In genomic region chr16:50598936-50599361, GRCh38 we compare ENCODE assay signal across 1 cellular context.
TF ChIP-seq lines count a peak whose summit lies in the region.

No MANE protein-coding gene starts in this region.

TF ChIP-seq in HepG2, 621 proteins besides CTCF, POLR2A, EP300 and RAD21:
- TF ChIP-seq PPARG (CRISPR knock-in tag; conservative IDR thresholded peaks at IDR 0.05) (no peak), ZBTB46 (CRISPR knock-in tag; IDR thresholded peaks at IDR 0.05; ENCODE audit: borderline replicate concordance) (no peak), ZNF816 (CRISPR knock-in tag; IDR thresholded peaks at IDR 0.05; ENCODE audit: borderline replicate concordance) (no peak), AGO2 (optimal IDR thresholded peaks at IDR 0.05; ENCODE audit: low read depth, low read length) (peak; percentile 99), HMGXB3 (CRISPR knock-in tag; IDR thresholded peaks at IDR 0.05; ENCODE audit: borderline replicate concordance) (no peak), GABPA (IDR thresholded peaks at IDR 0.05; ENCODE audit: low read depth, low read length) (peak; percentile 6; the same call in 1 of the 2 replicates), GABPA (CRISPR knock-in tag; IDR thresholded peaks at IDR 0.05; ENCODE audit: low read depth) (no peak), THAP8 (CRISPR knock-in tag; IDR thresholded peaks at IDR 0.05; ENCODE audit: borderline replicate concordance) (no peak), ADNP (CRISPR knock-in tag; IDR thresholded peaks at IDR 0.05) (no peak), HMG20A (CRISPR knock-in tag; IDR thresholded peaks at IDR 0.05; ENCODE audit: borderline replicate concordance) (no peak), ZNF441 (CRISPR knock-in tag; IDR thresholded peaks at IDR 0.05; ENCODE audit: borderline replicate concordance) (no peak), POLR2AphosphoS5 (IDR thresholded peaks at IDR 0.05; ENCODE audit: low read depth, low read length) (peak; percentile 10; the same call in 1 of the 2 replicates), NPAS2 (CRISPR knock-in tag; IDR thresholded peaks at IDR 0.05; ENCODE audit: borderline replicate concordance) (no peak), RXRB (CRISPR knock-in tag; IDR thresholded peaks at IDR 0.05; ENCODE audit: borderline replicate concordance) (no peak), TARDBP (CRISPR knock-in tag; IDR thresholded peaks at IDR 0.05) (peak; percentile 11; the same call in 1 of the 2 replicates), NRL (CRISPR knock-in tag; IDR thresholded peaks at IDR 0.05; ENCODE audit: borderline replicate concordance) (no peak), ZFP62 (CRISPR knock-in tag; IDR thresholded peaks at IDR 0.05) (no peak)
